In genomic region chr17:45155029-45155428, GRCh38 we compare ENCODE assay signal across 19 cellular contexts. TPM values are rescaled to one million over a fixed set of nuclear protein-coding genes. Genes with fewer than 3 reads are reported as not detected.
A peak's percentile ranks its signal among the peaks of the same experiment; 100 is the strongest.
DNase-seq lines count a peak whose midpoint lies in the region; ATAC-seq and TF ChIP-seq lines count a peak whose summit lies in the region.
"Had no signal": no experiment of that assay in that cellular context is flagged by ENCODE, and none has a peak within 500 bp of the region (broad histone marks: within the 10 kb centered on the region; RNA-seq: fewer than 3 reads in every experiment).

No MANE protein-coding gene starts in this region.

- H3K4me2 ChIP-seq in hepatocyte (no peak overlapping the region), OCI-LY7 (ENCODE audit: low read length) (no peak overlapping the region)

- peaks cover 79% of the 10 kb centered on the region for H3K79me2 ChIP-seq in hepatocyte
- H3K79me2 ChIP-seq in OCI-LY7 (ENCODE audit: insufficient read depth, low read depth, low read length): peaks cover 16% of the 10 kb centered on the region; the same call in 1 of the 2 replicates

- H3K27me3 ChIP-seq in cardiac muscle cell: no peaks in the 10 kb centered on the region
- no peaks in the 10 kb centered on the region for H3K27me3 ChIP-seq in right cardiac atrium (ENCODE audit: control insufficient read depth, insufficient read depth)
- no peaks in the 10 kb centered on the region for H3K27me3 ChIP-seq in RWPE2 (ENCODE audit: insufficient read depth, poor library complexity, severe bottlenecking)
- H3K27me3 ChIP-seq in hepatocyte: no peaks in the 10 kb centered on the region
- no peaks in the 10 kb centered on the region for H3K27me3 ChIP-seq in stomach
- H3K27me3 ChIP-seq: dorsolateral prefrontal cortex had no signal

- H3K27ac ChIP-seq in cardiac muscle cell (peak overlapping the region; percentile 81), right cardiac atrium (ENCODE audit: low read length) (no peak overlapping the region), RWPE2 (ENCODE audit: poor library complexity, severe bottlenecking) (peak overlapping the region; percentile 20), hepatocyte (peak overlapping the region; percentile 30), stomach (peak overlapping the region in 3 of 5 donors; percentile 14 to 50 (median 41)), OCI-LY7 (ENCODE audit: low read depth, low read length, poor library complexity, severe bottlenecking) (no peak overlapping the region)

- BruUV-seq in OCI-LY7 (replicated peaks; lab: Mats Ljungman, UMichigan): no TSS peak

- TF ChIP-seq CTCF in cardiac muscle cell (IDR thresholded peaks at IDR 0.05; ENCODE audit: low read depth, low read length) (no peak), RWPE2 (IDR thresholded peaks at IDR 0.05; ENCODE audit: poor library complexity, severe bottlenecking) (no peak), hepatocyte (IDR thresholded peaks at IDR 0.05; ENCODE audit: poor library complexity) (no peak), stomach (IDR thresholded peaks at IDR 0.05) (no peak), OCI-LY7 (conservative IDR thresholded peaks at IDR 0.05; ENCODE audit: low read length) (no peak)

- TF ChIP-seq EP300 in stomach (IDR thresholded peaks at IDR 0.05): no peak

- H3K9me2 ChIP-seq in hepatocyte (replicated peaks; ENCODE audit: insufficient read depth) (no peaks in the 10 kb centered on the region), OCI-LY7 (ENCODE audit: insufficient read depth, low read length) (no peaks in the 10 kb centered on the region)

- no peak for TF ChIP-seq POLR2A in stomach (IDR thresholded peaks at IDR 0.05)

- ATAC-seq in right cardiac atrium: no peak
- ATAC-seq in RWPE2 (ENCODE audit: low read depth): no peak; the same call in 2 of the 3 replicates
- no peak for ATAC-seq in HG02763 (IDR thresholded peaks at IDR 0.05; ENCODE audit: unreplicated experiment)
- ATAC-seq: left colon, mucosa of descending colon had no signal

- no peak overlapping the region for H3K4me3 ChIP-seq in cardiac muscle cell
- no peak overlapping the region for H3K4me3 ChIP-seq in right cardiac atrium (ENCODE audit: low read length)
- no peak overlapping the region for H3K4me3 ChIP-seq in RWPE2 (ENCODE audit: severe bottlenecking)
- H3K4me3 ChIP-seq in hepatocyte: no peak overlapping the region
- no peak overlapping the region for H3K4me3 ChIP-seq in stomach
- H3K4me3 ChIP-seq in OCI-LY7 (ENCODE audit: low read depth, low read length, poor library complexity, severe bottlenecking): no peak overlapping the region
- H3K4me3 ChIP-seq: dorsolateral prefrontal cortex, mucosa of descending colon had no signal

- WGBS in right cardiac atrium: 94% methylated on average over 4 of the region's 4 CpGs
- WGBS in hepatocyte (ENCODE audit: low lambda C conversion rate, missing lambda C conversion rate): 97% methylated on average over 4 of the region's 4 CpGs
- WGBS in stomach, 5 donors: 80 to 92% (median 83%) methylated on average over 4 of the region's 4 CpGs

- intact Hi-C loops in right cardiac atrium (cut with DNase I) (loop anchor here in 1 of 4 donors (5.0 kb wide), 1 partner anchor 42 kb away; no protein-coding TSS in a partner anchor), stomach (cut with DNase I; ENCODE audit: low total_unique reads) (no loop called here), OCI-LY7 (cut with micrococcal nuclease; ENCODE audit: unreplicated experiment) (no loop called here)

- POLR2A ChIA-PET in OCI-LY7 (lab: Charles Lee): interaction anchor here (0.6 to 1.0 kb wide), 9 partner anchors 12 to 1027 kb away, joined by 3 to 12 read pairs (median 3); no protein-coding TSS in a partner anchor

- H4K20me1 ChIP-seq in hepatocyte (ENCODE audit: insufficient read depth, poor library complexity, severe bottlenecking): peaks cover 19% of the 10 kb centered on the region
- peaks cover 10% of the 10 kb centered on the region; the same call in 1 of the 2 replicates for H4K20me1 ChIP-seq in OCI-LY7 (ENCODE audit: insufficient read depth, low read length)

- no peaks in the 10 kb centered on the region for H3K36me3 ChIP-seq in cardiac muscle cell
- peaks cover 10% of the 10 kb centered on the region for H3K36me3 ChIP-seq in RWPE2 (ENCODE audit: low read depth)
- H3K36me3 ChIP-seq in hepatocyte (replicated peaks; ENCODE audit: insufficient read depth, low read depth): no peaks in the 10 kb centered on the region
- H3K36me3 ChIP-seq in stomach: no peaks in the 10 kb centered on the region
- H3K36me3 ChIP-seq in OCI-LY7 (ENCODE audit: insufficient read depth, low read length): peaks cover 13% of the 10 kb centered on the region

- CTCF ChIA-PET in OCI-LY7 (lab: Charles Lee; ENCODE audit: unreplicated experiment): no interaction called here

- H3K9me3 ChIP-seq in cardiac muscle cell (ENCODE audit: low read depth) (no peaks in the 10 kb centered on the region), right cardiac atrium (ENCODE audit: control insufficient read depth, low read length) (no peaks in the 10 kb centered on the region), RWPE2 (ENCODE audit: severe bottlenecking) (no peaks in the 10 kb centered on the region), hepatocyte (ENCODE audit: low read depth) (no peaks in the 10 kb centered on the region), stomach (no peaks in the 10 kb centered on the region), OCI-LY7 (ENCODE audit: low read length) (no peaks in the 10 kb centered on the region)
- H3K9me3 ChIP-seq: mucosa of descending colon had no signal

- H3K4me1 ChIP-seq in cardiac muscle cell (ENCODE audit: low read depth): peaks cover 27% of the 10 kb centered on the region
- peaks cover 6% of the 10 kb centered on the region for H3K4me1 ChIP-seq in right cardiac atrium (ENCODE audit: control insufficient read depth, insufficient read depth, low read length)
- peaks cover 22% of the 10 kb centered on the region for H3K4me1 ChIP-seq in RWPE2 (ENCODE audit: insufficient read depth, poor library complexity, severe bottlenecking)
- H3K4me1 ChIP-seq in hepatocyte (ENCODE audit: insufficient read depth): peaks cover 28% of the 10 kb centered on the region
- H3K4me1 ChIP-seq in stomach: peaks cover 64 to 98% (median 76%) of the 10 kb centered on the region in 4 donors
- H3K4me1 ChIP-seq in OCI-LY7 (ENCODE audit: insufficient read depth, low read length, poor library complexity, severe bottlenecking): peaks cover 25% of the 10 kb centered on the region

- no peak overlapping the region for H2AFZ ChIP-seq in hepatocyte
- no peak overlapping the region for H2AFZ ChIP-seq in OCI-LY7 (ENCODE audit: low read length)

- no peak for DNase-seq in cardiac muscle cell (ENCODE audit: low read depth in 1 of 2, low spot score in 1 of 2)
- DNase-seq in right cardiac atrium: no peak
- no peak for DNase-seq in RWPE2 (ENCODE audit: low spot score)
- DNase-seq in hepatocyte (ENCODE audit: low spot score): no peak
- no peak for DNase-seq in stomach
- no peak for DNase-seq in OCI-LY7 (ENCODE audit: low spot score)
- DNase-seq in COR-L47 (lab: John Stamatoyannopoulos, UW): no peak
- DNase-seq: activated B cell treated with CpG ODN at 0.5 μM for 24 hours, amniotic stem cell, caudate nucleus, dorsolateral prefrontal cortex, left colon, NCI-H1436, NCI-H2171, occipital lobe, OCI-M1, retina had no signal

RNA-seq across cellular contexts. Expression of gene HEXIM2, which starts 6.6 kb away (rescaled TPM):
- 17.6 and 21.3 TPM in 2 replicates for total RNA-seq in cardiac muscle cell
- 14.5 and 22.3 TPM in 2 replicates for polyA plus RNA-seq in cardiac muscle cell
- 1 to 10 TPM; 3.5 to 8.2 (median 6.6) TPM for total RNA-seq in right cardiac atrium
- 6.5 TPM for polyA plus RNA-seq in right cardiac atrium
- total RNA-seq in hepatocyte: 6.7 and 12.2 TPM in 2 replicates
- polyA plus RNA-seq in hepatocyte: 7.6 and 10.5 TPM in 2 replicates
- total RNA-seq in stomach: 10 to 100 TPM in 2 of 5 donors, 1 to 10 TPM in 2, under 1 TPM in 1; 0.92 to 34.4 (median 6.7) TPM
- 10 to 100 TPM; 10.8 to 12.5 (median 11.1) TPM for polyA plus RNA-seq in stomach
- 8.6 and 9.3 TPM in 2 replicates for total RNA-seq in OCI-LY7 (2014; rRNA removed; shearing (Covaris generic))
- total RNA-seq in OCI-LY7 (2022): 9.7 and 11.1 TPM in 2 replicates

RNA-seq across cellular contexts. Expression of gene HEXIM1, which starts 6.8 kb away (rescaled TPM):
- 20.9 and 34.8 TPM in 2 replicates for total RNA-seq in cardiac muscle cell
- 17.7 and 17.9 TPM in 2 replicates for polyA plus RNA-seq in cardiac muscle cell
- 10 to 100 TPM; 37.1 to 42.6 (median 40.6) TPM for total RNA-seq in right cardiac atrium
- polyA plus RNA-seq in right cardiac atrium: 21.2 TPM
- 17.1 and 19.2 TPM in 2 replicates for total RNA-seq in hepatocyte
- polyA plus RNA-seq in hepatocyte: 13.5 and 14.5 TPM in 2 replicates
- 10 to 100 TPM in 3 of 5 donors, 1 to 10 TPM in 2; 6.4 to 23.8 (median 13.0) TPM for total RNA-seq in stomach
- polyA plus RNA-seq in stomach: 10 to 100 TPM; 15.4 to 20.5 (median 16.1) TPM
- total RNA-seq in OCI-LY7 (2014; rRNA removed; shearing (Covaris generic)): 12.1 and 13.9 TPM in 2 replicates
- total RNA-seq in OCI-LY7 (2022): 16.4 and 17.2 TPM in 2 replicates

RNA-seq across cellular contexts. Expression of gene ACBD4, which starts 19.5 kb away (rescaled TPM):
- 16.3 and 29.3 TPM in 2 replicates for total RNA-seq in cardiac muscle cell
- 20.5 and 30.5 TPM in 2 replicates for polyA plus RNA-seq in cardiac muscle cell
- total RNA-seq in right cardiac atrium: 10 to 100 TPM; 11.9 to 14.8 (median 12.6) TPM
- polyA plus RNA-seq in right cardiac atrium: 12.0 TPM
- 8.1 and 8.2 TPM in 2 replicates for total RNA-seq in hepatocyte
- 11.2 and 13.7 TPM in 2 replicates for polyA plus RNA-seq in hepatocyte
- total RNA-seq in stomach: 10 to 100 TPM in 3 of 5 donors, 1 to 10 TPM in 2; 4.6 to 24.6 (median 15.2) TPM
- 10 to 100 TPM; 16.1 to 23.1 (median 18.1) TPM for polyA plus RNA-seq in stomach
- 14.6 and 14.8 TPM in 2 replicates for total RNA-seq in OCI-LY7 (2014; rRNA removed; shearing (Covaris generic))
- 22.2 and 24.0 TPM in 2 replicates for total RNA-seq in OCI-LY7 (2022)

RNA-seq across cellular contexts. Expression of gene PLCD3, which starts 22.7 kb away (rescaled TPM):
- 41.0 and 66.3 TPM in 2 replicates for total RNA-seq in cardiac muscle cell
- polyA plus RNA-seq in cardiac muscle cell: 36.0 and 41.7 TPM in 2 replicates
- total RNA-seq in right cardiac atrium: 100 to 1,000 TPM in 3 of 4 donors, 10 to 100 TPM in 1; 94.2 to 164 (median 138) TPM
- polyA plus RNA-seq in right cardiac atrium: 100 TPM
- total RNA-seq in hepatocyte: 49.2 and 69.7 TPM in 2 replicates
- 35.7 and 41.8 TPM in 2 replicates for polyA plus RNA-seq in hepatocyte
- 100 to 1,000 TPM in 1 of 5 donors, 10 to 100 TPM in 3, 1 to 10 TPM in 1; 7.6 to 215 (median 31.0) TPM for total RNA-seq in stomach
- 100 to 1,000 TPM in 1 of 3 donors, 10 to 100 TPM in 2; 17.2 to 106 (median 53.2) TPM for polyA plus RNA-seq in stomach
- total RNA-seq in OCI-LY7 (2014; rRNA removed; shearing (Covaris generic)): 1.4 and 3.6 TPM in 2 replicates
- total RNA-seq in OCI-LY7 (2022): 1.7 and 4.6 TPM in 2 replicates

Comparison
In these comparisons a context has a peak if more than half of its experiments do, and no peak if none do; other contexts are left out.
1. H3K27ac ChIP-seq: peak in cardiac muscle cell (single experiment), RWPE2 (single experiment), hepatocyte (single experiment) and stomach (3 of 5); none in right cardiac atrium (single experiment) and OCI-LY7 (single experiment).